Comparison of ENCODE assay signal across 25 cellular contexts in genomic region chr12:4787965-4788364, GRCh38.
"Had no signal": no experiment of that assay in that cellular context is flagged by ENCODE, and none has a peak within 500 bp of the region (broad histone marks: within the 10 kb centered on the region; RNA-seq: fewer than 3 reads in every experiment).

No MANE protein-coding gene starts in this region.

- H3K4me3 Mint-ChIP-seq: immature natural killer cell; memory B cell; natural killer cell; stimulated activated effector memory CD8-positive, alpha-beta T cell treated with anti-CD3 and anti-CD28 coated beads, Interleukin-12 subunit alpha, Interleukin-12 subunit beta, amount 100 ng/mL, for 72 hours had no signal

- H3K9me3 Mint-ChIP-seq: stimulated activated effector memory CD8-positive, alpha-beta T cell treated with anti-CD3 and anti-CD28 coated beads, Interleukin-12 subunit alpha, Interleukin-12 subunit beta, amount 100 ng/mL, for 72 hours had no signal

- H3K27me3 ChIP-seq: ovary, sigmoid colon, thyroid gland had no signal

- ATAC-seq: left lobe of liver; natural killer cell; psoas muscle; right cardiac atrium; stimulated activated effector memory CD8-positive, alpha-beta T cell treated with anti-CD3 and anti-CD28 coated beads, Interleukin-12 subunit alpha, Interleukin-12 subunit beta, amount 100 ng/mL, for 72 hours had no signal

- H3K4me1 ChIP-seq: esophagus squamous epithelium, psoas muscle, sigmoid colon, stomach, thyroid gland had no signal

- DNase-seq: dermis blood vessel endothelial cell; effector memory CD4-positive, alpha-beta T cell; erythroblast; esophagus squamous epithelium; foreskin melanocyte; hypothalamus; immature natural killer cell; natural killer cell; nucleus accumbens; ovary; posterior cingulate gyrus; psoas muscle; right cardiac atrium; sigmoid colon; stimulated activated CD4-positive, alpha-beta T cell treated with anti-CD3 and anti-CD28 coated beads, Interleukin-2, amount 100 ng/mL, for 24 hours; stimulated activated CD4-positive, alpha-beta T cell treated with anti-CD3 and anti-CD28 coated beads, Interleukin-4, amount 100 ng/mL, for 24 hours; stimulated activated naive CD4-positive, alpha-beta T cell treated with Interleukin-2 at 50 U/mL for 16 hours; stomach; thyroid gland; trophoblast cell had no signal

- H3K36me3 ChIP-seq: esophagus squamous epithelium, ovary, sigmoid colon, stomach, thyroid gland had no signal

- H3K27ac Mint-ChIP-seq: immature natural killer cell; memory B cell; natural killer cell; stimulated activated effector memory CD8-positive, alpha-beta T cell treated with anti-CD3 and anti-CD28 coated beads, Interleukin-12 subunit alpha, Interleukin-12 subunit beta, amount 100 ng/mL, for 72 hours had no signal

- H3K9me3 ChIP-seq: ovary, psoas muscle, thyroid gland had no signal

- H3K4me3 ChIP-seq: coronary artery, esophagus squamous epithelium, lung, ovary, psoas muscle, sigmoid colon, stomach, thyroid gland had no signal

- H3K27ac ChIP-seq: coronary artery, esophagus squamous epithelium, ovary, psoas muscle, sigmoid colon, stomach, thyroid gland had no signal

- H3K36me3 Mint-ChIP-seq: natural killer cell; stimulated activated effector memory CD8-positive, alpha-beta T cell treated with anti-CD3 and anti-CD28 coated beads, Interleukin-12 subunit alpha, Interleukin-12 subunit beta, amount 100 ng/mL, for 72 hours had no signal

- H3K4me1 Mint-ChIP-seq: immature natural killer cell; memory B cell; natural killer cell; stimulated activated effector memory CD8-positive, alpha-beta T cell treated with anti-CD3 and anti-CD28 coated beads, Interleukin-12 subunit alpha, Interleukin-12 subunit beta, amount 100 ng/mL, for 72 hours had no signal
